Comparison of ENCODE assay signal across 8 cellular contexts in the genomic region with DNA sequence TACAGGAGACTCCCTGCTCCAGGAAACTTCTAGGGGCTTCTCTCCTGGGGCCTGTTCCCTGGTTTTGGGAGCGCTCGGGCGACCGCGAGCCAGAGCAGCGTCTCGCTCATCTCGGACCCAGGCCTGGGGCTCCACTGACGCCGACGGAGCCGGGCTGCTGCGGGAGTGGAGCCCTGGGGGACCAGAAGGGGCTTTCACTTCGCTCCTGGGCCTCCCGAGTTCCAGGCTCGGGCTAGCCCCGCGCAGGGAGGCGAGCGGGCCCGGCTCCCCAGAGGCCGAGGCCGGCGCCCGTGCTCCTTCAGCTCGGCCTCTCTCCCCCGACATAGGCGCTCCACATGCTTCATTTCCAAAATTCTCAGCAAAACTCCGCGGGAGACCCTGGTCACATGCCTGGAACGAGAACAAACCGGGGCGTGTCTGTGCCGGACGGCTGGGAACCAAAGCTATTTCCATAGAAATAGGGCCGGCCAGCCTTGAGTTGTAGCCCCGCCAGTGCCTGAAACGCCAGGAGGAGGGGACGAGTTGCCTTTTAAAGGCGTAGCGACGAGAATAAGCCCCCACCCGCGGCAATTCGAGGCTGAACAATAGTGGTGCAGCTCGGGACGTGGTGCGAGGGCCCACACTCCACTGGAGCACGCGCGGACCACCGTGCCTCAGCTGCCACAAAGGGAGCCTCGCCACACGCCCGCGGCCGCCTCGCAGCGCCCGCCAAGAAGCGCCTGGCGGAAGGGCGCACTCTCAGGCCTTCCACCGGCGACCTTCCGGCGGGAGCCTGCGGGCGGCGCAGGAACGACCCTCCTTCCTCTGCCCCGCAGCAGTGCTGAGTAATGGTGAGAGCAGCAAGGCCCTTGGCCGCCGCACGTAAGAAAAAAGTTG. TPM values are rescaled to one million over a fixed set of nuclear protein-coding genes. Genes with fewer than 3 reads are reported as not detected.
DNase-seq lines count a peak whose midpoint lies in the region; ATAC-seq and TF ChIP-seq lines count a peak whose summit lies in the region.

No MANE protein-coding gene starts in this region.

- peak overlapping the region; percentile 99 for H3K14ac ChIP-seq in trophoblast cell (ENCODE audit: low read length)

- ATAC-seq in GM18517 (IDR thresholded peaks at IDR 0.05; ENCODE audit: unreplicated experiment) (peak; percentile 29), HG02981 (IDR thresholded peaks at IDR 0.05; ENCODE audit: unreplicated experiment) (peak; percentile 26)
- peak; percentile 26 for ATAC-seq in activated naive CD8-positive, alpha-beta T cell treated with anti-CD3 and anti-CD28 coated beads, Interleukin-2, amount 50 U/mL, for 24 hours

- peak overlapping the region; percentile 99 for H4K12ac ChIP-seq in trophoblast cell (ENCODE audit: low read depth, low read length)

- peak overlapping the region; percentile 94 for H3K4ac ChIP-seq in trophoblast cell (ENCODE audit: low read depth, low read length)

- H3K79me2 ChIP-seq in trophoblast cell (ENCODE audit: control insufficient read depth, insufficient read depth, low read length, poor library complexity): peaks cover 23% of the 10 kb centered on the region

- H3K4me1 ChIP-seq in BLaER1 treated with 17β-estradiol and CSF1 and Interleukin-3, amounts not matched to agents 10 nM and 100 nM: peaks cover 28 to 44% (median 37%) of the 10 kb centered on the region in 10 experiments
- H3K4me1 ChIP-seq in cardiac muscle cell (ENCODE audit: low read depth) (peaks cover 36% of the 10 kb centered on the region), trophoblast cell (ENCODE audit: control insufficient read depth in 1 of 2, insufficient read depth in 2 of 2, low read length in 2 of 2) (peaks cover 9% of the 10 kb centered on the region in 2 experiments)

- WGBS in trophoblast cell (ENCODE audit: extremely low coverage, insufficient coverage, insufficient read length): no CpG with 5 or more reads among the region's 75 CpGs

- H4K20me1 ChIP-seq in BLaER1 treated with 17β-estradiol and CSF1 and Interleukin-3, amounts not matched to agents 10 nM and 100 nM: peaks cover 35 to 37% (median 36%) of the 10 kb centered on the region in 11 experiments

- H3K18ac ChIP-seq in trophoblast cell (ENCODE audit: low read length): peak overlapping the region; percentile 99

- H2AFZ ChIP-seq in trophoblast cell (ENCODE audit: insufficient read depth, low read length, poor library complexity): peak overlapping the region; percentile 96

- H3K9ac ChIP-seq in BLaER1 treated with 17β-estradiol and CSF1 and Interleukin-3, amounts not matched to agents 10 nM and 100 nM: peak overlapping the region; percentile 87 to 96 (median 94)
- H3K9ac ChIP-seq in trophoblast cell (ENCODE audit: low read length): peak overlapping the region; percentile 37

- peak overlapping the region; percentile 96 for H2BK5ac ChIP-seq in trophoblast cell (ENCODE audit: low read depth, low read length, poor library complexity)

- H3K27me3 Mint-ChIP-seq in activated naive CD8-positive, alpha-beta T cell treated with anti-CD3 and anti-CD28 coated beads, Interleukin-2, amount 50 U/mL, for 24 hours: no peaks in the 10 kb centered on the region

- H3K4me1 Mint-ChIP-seq in activated naive CD8-positive, alpha-beta T cell treated with anti-CD3 and anti-CD28 coated beads, Interleukin-2, amount 50 U/mL, for 24 hours: peaks cover 25% of the 10 kb centered on the region

- H2BK120ac ChIP-seq in trophoblast cell (ENCODE audit: insufficient read depth, low read length, poor library complexity): peak overlapping the region; percentile 91

- peak overlapping the region; percentile 50 to 70 (median 62) for H3K4me3 ChIP-seq in BLaER1 treated with 17β-estradiol and CSF1 and Interleukin-3, amounts not matched to agents 10 nM and 100 nM
- H3K4me3 ChIP-seq in cardiac muscle cell (peak overlapping the region; percentile 18), trophoblast cell (ENCODE audit: low read depth, low read length) (peak overlapping the region; percentile 66)

- H3K23ac ChIP-seq in trophoblast cell (ENCODE audit: low read length): no peak overlapping the region

- DNase-seq in NCI-H2227 treated with DMSO at 0.1 percent for 48 hours (lab: John Stamatoyannopoulos, UW) (peak; percentile 31), cardiac muscle cell (ENCODE audit: low read depth in 1 of 2, low spot score in 1 of 2) (peak; percentile 70 to 91), trophoblast cell (peak in 1 of 2 donors; percentile 79), NCI-H187 (lab: John Stamatoyannopoulos, UW) (no peak)
- peak; percentile 68 for DNase-seq in activated naive CD8-positive, alpha-beta T cell treated with anti-CD3 and anti-CD28 coated beads, Interleukin-2, amount 50 U/mL, for 24 hours

- H3K27me3 ChIP-seq in BLaER1 treated with 17β-estradiol and CSF1 and Interleukin-3, amounts not matched to agents 10 nM and 100 nM: no peaks in the 10 kb centered on the region
- H3K27me3 ChIP-seq in cardiac muscle cell: no peaks in the 10 kb centered on the region
- H3K27me3 ChIP-seq in trophoblast cell (ENCODE audit: insufficient read depth, low read length): no peaks in the 10 kb centered on the region

- peaks cover 0 to 18% (median 5%) of the 10 kb centered on the region in 11 experiments; a peak in 7 of 22 replicates for H3K36me3 ChIP-seq in BLaER1 treated with 17β-estradiol and CSF1 and Interleukin-3, amounts not matched to agents 10 nM and 100 nM
- H3K36me3 ChIP-seq in cardiac muscle cell (no peaks in the 10 kb centered on the region), trophoblast cell (ENCODE audit: control insufficient read depth in 1 of 2, insufficient read depth in 2 of 2, low read length in 2 of 2) (no peaks in the 10 kb centered on the region)

- no peak overlapping the region for H3K27ac Mint-ChIP-seq in activated naive CD8-positive, alpha-beta T cell treated with anti-CD3 and anti-CD28 coated beads, Interleukin-2, amount 50 U/mL, for 24 hours

- peak overlapping the region; percentile 91 for H2AK5ac ChIP-seq in trophoblast cell (ENCODE audit: low read length)

- H4K91ac ChIP-seq in trophoblast cell (ENCODE audit: low read depth, low read length): peak overlapping the region; percentile 99

- peak overlapping the region; percentile 100 for H4K8ac ChIP-seq in trophoblast cell (ENCODE audit: low read depth, low read length)

- peaks cover 26% of the 10 kb centered on the region for H3K36me3 Mint-ChIP-seq in activated naive CD8-positive, alpha-beta T cell treated with anti-CD3 and anti-CD28 coated beads, Interleukin-2, amount 50 U/mL, for 24 hours (ENCODE audit: low read depth)

- H3K27ac ChIP-seq in BLaER1 treated with 17β-estradiol and CSF1 and Interleukin-3, amounts not matched to agents 10 nM and 100 nM: peak overlapping the region; percentile 93 to 99 (median 97)
- H3K27ac ChIP-seq in cardiac muscle cell (peak overlapping the region; percentile 91), trophoblast cell (ENCODE audit: low read depth, low read length) (peak overlapping the region; percentile 97)

- no peak for TF ChIP-seq CTCF in cardiac muscle cell (IDR thresholded peaks at IDR 0.05; ENCODE audit: low read depth, low read length)

- peak overlapping the region; percentile 90 to 100 (median 97) for H3K4me2 ChIP-seq in BLaER1 treated with 17β-estradiol and CSF1 and Interleukin-3, amounts not matched to agents 10 nM and 100 nM
- H3K4me2 ChIP-seq in trophoblast cell (ENCODE audit: low read length): peak overlapping the region; percentile 63

- no peak overlapping the region for H3K4me3 Mint-ChIP-seq in activated naive CD8-positive, alpha-beta T cell treated with anti-CD3 and anti-CD28 coated beads, Interleukin-2, amount 50 U/mL, for 24 hours

- no peaks in the 10 kb centered on the region for H3K9me3 Mint-ChIP-seq in activated naive CD8-positive, alpha-beta T cell treated with anti-CD3 and anti-CD28 coated beads, Interleukin-2, amount 50 U/mL, for 24 hours

- H3K9me3 ChIP-seq in BLaER1 treated with 17β-estradiol and CSF1 and Interleukin-3, amounts not matched to agents 10 nM and 100 nM (replicated peaks in 1 of 11): no peaks in the 10 kb centered on the region
- H3K9me3 ChIP-seq in cardiac muscle cell (ENCODE audit: low read depth): no peaks in the 10 kb centered on the region
- no peaks in the 10 kb centered on the region for H3K9me3 ChIP-seq in trophoblast cell (ENCODE audit: insufficient read depth, low read depth, low read length)

- peak overlapping the region; percentile 28 for H2BK12ac ChIP-seq in trophoblast cell (ENCODE audit: low read length)

- peaks cover 17% of the 10 kb centered on the region for H3K79me1 ChIP-seq in trophoblast cell (ENCODE audit: low read length)

RNA-seq across cellular contexts. Expression of gene G3BP1, which starts 1.1 kb away (rescaled TPM):
- total RNA-seq in cardiac muscle cell: 66.9 and 97.0 TPM in 2 replicates
- polyA plus RNA-seq in cardiac muscle cell: 105 and 140 TPM in 2 replicates
- 86.3 and 87.7 TPM in 2 replicates for polyA plus RNA-seq in trophoblast cell (2013)

RNA-seq across cellular contexts. Expression of gene ATOX1, which starts 12.2 kb away (rescaled TPM):
- total RNA-seq in cardiac muscle cell: 68.2 and 168 TPM in 2 replicates
- polyA plus RNA-seq in cardiac muscle cell: 186 and 190 TPM in 2 replicates
- 225 and 237 TPM in 2 replicates for polyA plus RNA-seq in trophoblast cell (2013)

Comparison
In these comparisons a context has a peak if more than half of its experiments do, and no peak if none do; other contexts are left out.
1. DNase-seq: peak in NCI-H2227 treated with DMSO at 0.1 percent for 48 hours (single experiment), activated naive CD8-positive, alpha-beta T cell treated with anti-CD3 and anti-CD28 coated beads, Interleukin-2, amount 50 U/mL, for 24 hours (single experiment) and cardiac muscle cell (2 of 2); none in NCI-H187 (0 of 2).
2. Peak in every context shown above with its lines, with median percentiles within 50 percentile points of each other: H3K27ac ChIP-seq, H3K4me3 ChIP-seq and ATAC-seq.